ENCODE assay signal across 20 cellular contexts in the genomic region with DNA sequence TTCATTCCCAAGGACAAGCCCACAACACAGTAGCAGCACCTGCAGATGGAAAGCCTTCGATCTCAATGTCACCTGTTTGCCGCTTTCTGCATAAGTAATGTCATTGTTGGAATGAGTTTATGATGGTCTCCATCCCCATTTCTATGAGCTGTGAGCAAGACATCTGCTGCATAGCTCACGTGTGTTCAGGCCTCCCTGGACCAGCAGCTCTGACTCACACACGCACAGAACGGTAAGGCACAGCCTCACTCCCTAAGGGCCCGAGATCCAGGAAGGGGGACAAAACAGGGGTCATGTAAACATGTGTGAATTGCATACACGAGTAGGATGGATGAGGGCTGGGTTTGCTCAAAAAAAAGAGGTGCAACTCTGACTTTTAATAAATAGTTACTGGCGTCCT.
DNase-seq lines count a peak whose midpoint lies in the region; ATAC-seq and TF ChIP-seq lines count a peak whose summit lies in the region.
"Had no signal": no experiment of that assay in that cellular context is flagged by ENCODE, and none has a peak within 500 bp of the region (broad histone marks: within the 10 kb centered on the region; RNA-seq: fewer than 3 reads in every experiment).

No MANE protein-coding gene starts in this region.

- H3K27ac Mint-ChIP-seq in neural progenitor cell, result peak overlapping the region; percentile 78
- H3K27ac Mint-ChIP-seq: IgD-negative memory B cell had no signal

- no peaks in the 10 kb centered on the region for H4K20me1 ChIP-seq in neural progenitor cell (ENCODE audit: low read depth)

- in situ Hi-C loops in G401 (cut with HindIII; ENCODE audit: low sequenced_read_pairs) (no loop called here), transverse colon (cut with MboI; ENCODE audit: low pct_ligation_motif_present in 1 of 4, low pct_unique_long_range_greater_than_20kb in 1 of 4, low sequenced_read_pairs in 3 of 4) (no loop called here)

- no peak overlapping the region for H3K4me3 ChIP-seq in neural progenitor cell
- H3K4me3 ChIP-seq in transverse colon, result no peak overlapping the region
- H3K4me3 ChIP-seq: GM12878, MG63, SK-N-MC had no signal

- H3K9me3 ChIP-seq in neural progenitor cell (ENCODE audit: low read depth), result no peaks in the 10 kb centered on the region
- H3K9me3 ChIP-seq in transverse colon, result no peaks in the 10 kb centered on the region
- H3K9me3 ChIP-seq: MG63 had no signal

- H2AFZ ChIP-seq in neural progenitor cell (replicated peaks), result no peak overlapping the region

- H3K27me3 Mint-ChIP-seq in neural progenitor cell (ENCODE audit: insufficient read depth, low read depth), result peaks cover 4% of the 10 kb centered on the region

- peaks cover 2% of the 10 kb centered on the region for H3K9me3 Mint-ChIP-seq in neural progenitor cell

- ATAC-seq in GM18519 (IDR thresholded peaks at IDR 0.05; ENCODE audit: low FRiP score, unreplicated experiment) (no peak), HG03159 (IDR thresholded peaks at IDR 0.05; ENCODE audit: unreplicated experiment) (no peak)

- H3K36me3 Mint-ChIP-seq in neural progenitor cell, result no peaks in the 10 kb centered on the region
- H3K36me3 Mint-ChIP-seq: IgD-negative memory B cell had no signal

- no peaks in the 10 kb centered on the region for H3K27me3 ChIP-seq in neural progenitor cell
- no peaks in the 10 kb centered on the region for H3K27me3 ChIP-seq in transverse colon
- H3K27me3 ChIP-seq: MG63 had no signal

- H3K4me1 ChIP-seq in neural progenitor cell, result peaks cover 5% of the 10 kb centered on the region
- H3K4me1 ChIP-seq in transverse colon, result peaks cover under 1 to 6% (median 5%) of the 10 kb centered on the region in 4 donors

- no peaks in the 10 kb centered on the region for H3K79me2 ChIP-seq in neural progenitor cell (ENCODE audit: low read depth)

- intact Hi-C loops in transverse colon (cut with DNase I; ENCODE audit: low total_unique reads), result no loop called here

- H3K9ac ChIP-seq in neural progenitor cell, result no peak overlapping the region

- H3K4me1 Mint-ChIP-seq in neural progenitor cell, result peaks cover 24% of the 10 kb centered on the region

- no peak for TF ChIP-seq EP300 in transverse colon (IDR thresholded peaks at IDR 0.05; ENCODE audit: low read depth)

- TF ChIP-seq CTCF in neural progenitor cell (IDR thresholded peaks at IDR 0.05) (no peak), transverse colon (IDR thresholded peaks at IDR 0.05) (no peak)

- H3F3A ChIP-seq in neural progenitor cell (ENCODE audit: low read depth), result no peaks in the 10 kb centered on the region

- H3K4me3 Mint-ChIP-seq in neural progenitor cell, result no peak overlapping the region

- H3K4me2 ChIP-seq in neural progenitor cell, result no peak overlapping the region

- peak; percentile 28 for DNase-seq in RPMI7951 (ENCODE audit: low read depth)
- DNase-seq in neural progenitor cell (ENCODE audit: low spot score), result no peak
- DNase-seq in G401 (ENCODE audit: low spot score), result no peak
- no peak for DNase-seq in transverse colon
- DNase-seq: ACHN; AML-193; H7; Karpas-422; MG63; NCI-H1048; NCI-H1436 treated with DMSO at 0.1 percent for 48 hours; NK-92 treated with Interleukin-12 subunit alpha and Interleukin-12 subunit beta, amount 100 ng/mL, for 24 hours; SHP77 had no signal

- no peaks in the 10 kb centered on the region for H3K36me3 ChIP-seq in neural progenitor cell
- no peaks in the 10 kb centered on the region for H3K36me3 ChIP-seq in transverse colon
- H3K36me3 ChIP-seq: MG63 had no signal

- H3K27ac ChIP-seq in cingulate gyrus (ENCODE audit: low read depth, low read length), result peak overlapping the region; percentile 77
- no peak overlapping the region for H3K27ac ChIP-seq in neural progenitor cell
- H3K27ac ChIP-seq in transverse colon, result no peak overlapping the region
- H3K27ac ChIP-seq: HL-60, SK-N-MC had no signal

- WGBS in transverse colon (ENCODE audit: low coverage in 1 of 2), 2 donors, result 81 to 83% methylated on average over 1 to 7 of the region's 8 CpGs

- TF ChIP-seq POLR2A in transverse colon (IDR thresholded peaks at IDR 0.05), result no peak
